Comparison of ENCODE assay signal across 7 cellular contexts in the genomic region with DNA sequence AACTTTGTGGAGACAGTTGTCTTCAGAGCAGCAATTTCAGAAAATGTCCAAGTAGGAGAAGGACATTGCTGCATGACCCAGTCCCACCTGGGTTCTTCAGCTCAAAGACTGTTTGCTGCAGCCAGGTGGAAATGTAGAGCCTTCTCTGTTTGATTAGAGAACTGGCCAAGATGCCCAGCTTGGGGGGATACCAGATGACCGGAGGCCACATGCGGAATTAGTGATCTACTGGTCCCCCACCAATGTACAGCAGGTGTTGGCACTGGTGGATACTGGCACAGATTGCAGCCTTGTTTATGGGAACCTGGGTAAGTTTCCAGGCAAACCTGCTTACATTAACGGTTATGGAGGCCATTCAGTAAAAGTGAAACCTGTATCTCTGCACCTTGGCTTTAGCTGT.
"Had no signal": no experiment of that assay in that cellular context is flagged by ENCODE, and none has a peak within 500 bp of the region (broad histone marks: within the 10 kb centered on the region; RNA-seq: fewer than 3 reads in every experiment).

No MANE protein-coding gene starts in this region.

- H3K4me1 Mint-ChIP-seq: GM23338 had no signal

- H3K4me3 Mint-ChIP-seq: GM23338, H9, HFFc6 had no signal

- DNase-seq: GM23248, GOT3, H7, H9, HCEC 1CT, HFFc6 had no signal

- H3K27ac Mint-ChIP-seq: GM23338, H9, HFFc6 had no signal

- H3K9me3 Mint-ChIP-seq: GM23338, H9, HFFc6 had no signal
